In the genomic region with DNA sequence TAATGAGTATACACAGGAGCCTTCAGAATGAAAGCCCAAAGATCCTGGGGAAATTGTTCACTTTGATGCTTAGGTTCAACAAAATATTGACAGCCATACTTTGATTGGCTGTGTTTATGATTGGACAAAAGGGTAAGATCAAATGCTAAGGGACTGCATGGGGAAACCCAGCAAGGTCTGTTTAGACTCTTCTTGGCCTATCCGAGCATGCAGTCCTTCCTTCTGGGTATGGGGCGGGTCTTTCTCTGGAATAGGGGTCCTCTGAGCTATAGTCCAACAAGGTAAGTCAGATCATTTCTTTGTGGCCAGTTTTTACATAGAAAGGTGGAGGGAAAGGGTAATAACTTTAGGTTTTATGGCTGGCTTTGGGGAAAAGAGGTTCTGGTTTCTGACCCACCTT, we compare ENCODE assay signal across 22 cellular contexts. TPM values are rescaled to one million over a fixed set of nuclear protein-coding genes. Genes with fewer than 3 reads are reported as not detected.
"Had no signal": no experiment of that assay in that cellular context is flagged by ENCODE, and none has a peak within 500 bp of the region (broad histone marks: within the 10 kb centered on the region; RNA-seq: fewer than 3 reads in every experiment).

No MANE protein-coding gene starts in this region.

- H3K9ac ChIP-seq: parathyroid adenoma had no signal

- H2AFZ ChIP-seq: parathyroid adenoma had no signal

- H3K9me3 ChIP-seq: ascending aorta, colonic mucosa, left lung, neutrophil, sigmoid colon, suprapubic skin, transverse colon had no signal

- H3K27me3 ChIP-seq: ascending aorta, colonic mucosa, left lung, neutrophil, sigmoid colon, spleen, suprapubic skin, transverse colon had no signal

- H3K27ac ChIP-seq: colonic mucosa, parathyroid adenoma, sigmoid colon, spleen, suprapubic skin, transverse colon, WERI-Rb-1 had no signal

- H3K79me2 ChIP-seq: parathyroid adenoma had no signal

- DNase-seq: activated CD8-positive, alpha-beta memory T cell treated with anti-CD3 and anti-CD28 coated beads, Interleukin-2, amount 50 U/mL, for 4 hours; activated naive CD4-positive, alpha-beta T cell treated with Interleukin-2 at 50 U/mL for 16 hours; activated T-cell treated with anti-CD3 and anti-CD28 coated beads, Interleukin-2, amount 50 U/mL, for 72 hours; colonic mucosa; erythroblast; kidney; left lung; sigmoid colon; spleen; stimulated activated CD4-positive, alpha-beta T cell treated with anti-CD3 and anti-CD28 coated beads, Interleukin-4, amount 100 ng/mL, for 4 hours; stimulated activated naive CD4-positive, alpha-beta T cell treated with Interleukin-2 at 50 U/mL for 16 hours; transverse colon; WERI-Rb-1 had no signal

- ATAC-seq: left lung; natural killer cell treated with Interleukin-12 subunit alpha and Interleukin-12 subunit beta and Interleukin-15 and Interleukin-18, amount 100 ng/mL, for 72 hours had no signal

- H3K27ac Mint-ChIP-seq: natural killer cell treated with Interleukin-12 subunit alpha and Interleukin-12 subunit beta and Interleukin-15 and Interleukin-18, amount 100 ng/mL, for 72 hours had no signal

- H3K4me3 ChIP-seq: ascending aorta, colonic mucosa, left lung, sigmoid colon, spleen, suprapubic skin, transverse colon had no signal

- H3K27me3 Mint-ChIP-seq: central memory CD8-positive, alpha-beta T cell; natural killer cell treated with Interleukin-12 subunit alpha and Interleukin-12 subunit beta and Interleukin-15 and Interleukin-18, amount 100 ng/mL, for 72 hours had no signal

- H3K9me3 Mint-ChIP-seq: activated T-cell treated with anti-CD3 and anti-CD28 coated beads, Interleukin-2, amount 50 U/mL, for 72 hours; central memory CD8-positive, alpha-beta T cell; mesothelial cell of epicardium; natural killer cell treated with Interleukin-12 subunit alpha and Interleukin-12 subunit beta and Interleukin-15 and Interleukin-18, amount 100 ng/mL, for 72 hours had no signal

- H3K4me1 ChIP-seq: colonic mucosa, parathyroid adenoma, sigmoid colon, spleen had no signal

- H3K36me3 ChIP-seq: colonic mucosa had no signal

- H3K36me3 Mint-ChIP-seq: natural killer cell treated with Interleukin-12 subunit alpha and Interleukin-12 subunit beta and Interleukin-15 and Interleukin-18, amount 100 ng/mL, for 72 hours had no signal

- H3K4me3 Mint-ChIP-seq: central memory CD8-positive, alpha-beta T cell; mesothelial cell of epicardium; natural killer cell treated with Interleukin-12 subunit alpha and Interleukin-12 subunit beta and Interleukin-15 and Interleukin-18, amount 100 ng/mL, for 72 hours had no signal

- H3K4me1 Mint-ChIP-seq: central memory CD8-positive, alpha-beta T cell had no signal

RNA-seq across cellular contexts. Expression of a gene that starts 52.9 kb away (rescaled TPM):
- total RNA-seq: activated T-cell treated with anti-CD3 and anti-CD28 coated beads, Interleukin-2, amount 50 U/mL, for 72 hours; frontal cortex; natural killer cell treated with Interleukin-12 subunit alpha and Interleukin-12 subunit beta and Interleukin-15 and Interleukin-18, amount 100 ng/mL, for 72 hours; T-helper 2 cell treated with Interferon-gamma antibody and Interleukin-4, amounts not matched to agents 100 ng/mL and 5 ng/mL, for 36 hours had no signal
